Comparison of ENCODE assay signal across 24 cellular contexts in genomic region chr10:103701380-103702222, GRCh38.
"Had no signal": no experiment of that assay in that cellular context is flagged by ENCODE, and none has a peak within 500 bp of the region (broad histone marks: within the 10 kb centered on the region; RNA-seq: fewer than 3 reads in every experiment).

No MANE protein-coding gene starts in this region.

- H2AFZ ChIP-seq: hepatocyte had no signal

- H3K9me3 ChIP-seq: pancreas, testis, tibial nerve, upper lobe of right lung had no signal

- H3K4me2 ChIP-seq: hepatocyte, smooth muscle cell had no signal

- H3K27me3 ChIP-seq: dorsolateral prefrontal cortex, hepatocyte, pancreas, testis, tibial nerve, upper lobe of right lung had no signal

- H3K4me1 ChIP-seq: pancreas, testis had no signal

- ATAC-seq: left colon; left ventricle myocardium superior; natural killer cell treated with Interleukin-12 subunit alpha and Interleukin-12 subunit beta and Interleukin-15 and Interleukin-18, amount 100 ng/mL, for 72 hours; pancreas; right cardiac atrium; stimulated activated effector memory CD8-positive, alpha-beta T cell treated with anti-CD3 and anti-CD28 coated beads, Interleukin-12 subunit alpha, Interleukin-12 subunit beta, amount 100 ng/mL, for 72 hours; stimulated activated naive CD8-positive, alpha-beta T cell treated with anti-CD3 and anti-CD28 coated beads, Interleukin-15, Interleukin-2, amounts not matched to agents 100 U/mL and 50 U/mL, for 24 hours; upper lobe of right lung had no signal

- FAIRE-seq: kidney, pancreas had no signal

- H3K79me2 ChIP-seq: hepatocyte had no signal

- H3K36me3 ChIP-seq: pancreas, tibial nerve, upper lobe of right lung had no signal

- H3K27ac ChIP-seq: hepatocyte, pancreas, testis, upper lobe of right lung had no signal

- DNase-seq: cortex of kidney; dorsolateral prefrontal cortex; effector CD8-positive, alpha-beta T cell; foreskin melanocyte; head of caudate nucleus; kidney; left colon; left ventricle myocardium superior; mesenchymal stem cell; midbrain; occipital lobe; stimulated activated CD4-positive, alpha-beta T cell treated with anti-CD3 and anti-CD28 coated beads, Interleukin-2, amount 100 ng/mL, for 48 hours; stimulated activated CD8-positive, alpha-beta memory T cell treated with anti-CD3 and anti-CD28 coated beads, Interleukin-4, amount 100 ng/mL, for 48 hours; stimulated activated naive CD8-positive, alpha-beta T cell treated with anti-CD3 and anti-CD28 coated beads, Interleukin-15, Interleukin-2, amounts not matched to agents 100 U/mL and 50 U/mL, for 24 hours; testis; upper lobe of right lung had no signal

- H3K4me3 ChIP-seq: dorsolateral prefrontal cortex, hepatocyte, lung, pancreas, smooth muscle cell, testis, tibial nerve, upper lobe of right lung had no signal
